ENCODE assay signal across 25 cellular contexts in the genomic region with DNA sequence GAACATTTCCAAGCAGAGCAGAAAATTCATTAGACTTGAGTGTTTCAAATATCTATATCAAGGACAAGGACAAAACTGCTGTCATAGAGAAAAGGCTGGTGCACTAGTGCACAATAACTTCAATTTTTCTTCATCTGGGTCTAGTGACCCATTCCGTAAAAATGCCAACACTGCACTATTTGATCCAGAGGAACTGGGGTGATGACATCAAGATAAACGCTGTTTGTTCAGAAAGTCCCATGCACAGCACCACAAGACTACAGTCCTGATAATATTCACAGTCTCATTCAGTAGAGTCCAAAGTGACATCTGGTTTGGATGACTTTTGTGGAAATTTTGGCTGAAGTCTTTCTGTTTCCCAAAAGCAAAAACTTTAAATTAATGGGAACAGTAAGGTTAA.
"Had no signal": no experiment of that assay in that cellular context is flagged by ENCODE, and none has a peak within 500 bp of the region (broad histone marks: within the 10 kb centered on the region; RNA-seq: fewer than 3 reads in every experiment).

No MANE protein-coding gene starts in this region.

- H3K27me3 Mint-ChIP-seq: stimulated activated memory B cell treated with anti-CD40 and anti-IgM and Interleukin-4, amounts not matched to agents 10 μg/mL and 1 μg/mL and 100 μg/mL, for 72 hours; type B pancreatic cell had no signal

- H3K4me1 ChIP-seq: left ventricle myocardium inferior, lower lobe of right lung, psoas muscle, spleen, testis, tibial artery had no signal

- H3K9me3 ChIP-seq: left ventricle myocardium inferior, lower lobe of right lung, psoas muscle, testis, tibial artery had no signal

- ATAC-seq: esophagus mucosa; lower lobe of right lung; naive thymus-derived CD8-positive, alpha-beta T cell; psoas muscle; right cardiac atrium; stimulated activated memory B cell treated with anti-CD40 and anti-IgM and Interleukin-4, amounts not matched to agents 10 μg/mL and 1 μg/mL and 100 μg/mL, for 72 hours; stimulated activated naive CD8-positive, alpha-beta T cell treated with anti-CD3 and anti-CD28 coated beads, Interleukin-15, Interleukin-2, amounts not matched to agents 100 U/mL and 50 U/mL, for 24 hours had no signal

- H3K4me3 Mint-ChIP-seq: endodermal cell; naive thymus-derived CD8-positive, alpha-beta T cell; nephron progenitor cell; stimulated activated memory B cell treated with anti-CD40 and anti-IgM and Interleukin-4, amounts not matched to agents 10 μg/mL and 1 μg/mL and 100 μg/mL, for 72 hours; type B pancreatic cell had no signal

- H3K27ac Mint-ChIP-seq: endodermal cell; naive thymus-derived CD8-positive, alpha-beta T cell; nephron progenitor cell; stimulated activated memory B cell treated with anti-CD40 and anti-IgM and Interleukin-4, amounts not matched to agents 10 μg/mL and 1 μg/mL and 100 μg/mL, for 72 hours; type B pancreatic cell had no signal

- H3K27me3 ChIP-seq: spleen, testis, tibial artery had no signal

- H3K36me3 Mint-ChIP-seq: naive thymus-derived CD8-positive, alpha-beta T cell; stimulated activated memory B cell treated with anti-CD40 and anti-IgM and Interleukin-4, amounts not matched to agents 10 μg/mL and 1 μg/mL and 100 μg/mL, for 72 hours had no signal

- H3K27ac ChIP-seq: epithelial cell of prostate, left ventricle myocardium inferior, lower lobe of right lung, psoas muscle, skin epidermis, spleen, testis, tibial artery had no signal

- FAIRE-seq: frontal cortex, kidney had no signal

- H3K4me3 ChIP-seq: left ventricle myocardium inferior, lower lobe of right lung, psoas muscle, skin epidermis, spleen, testis, tibial artery had no signal

- H3K4me1 Mint-ChIP-seq: endodermal cell; naive thymus-derived CD8-positive, alpha-beta T cell; nephron progenitor cell; stimulated activated memory B cell treated with anti-CD40 and anti-IgM and Interleukin-4, amounts not matched to agents 10 μg/mL and 1 μg/mL and 100 μg/mL, for 72 hours had no signal

- DNase-seq: cerebellar nuclear complex; cortex of kidney; effector CD4-positive, alpha-beta T cell; endodermal cell; kidney; left ventricle myocardium inferior; lower lobe of right lung; naive thymus-derived CD8-positive, alpha-beta T cell; nephron progenitor cell; nucleus accumbens; posterior cingulate gyrus; psoas muscle; right cardiac atrium; spleen; stimulated activated CD4-positive, alpha-beta T cell treated with anti-CD3 and anti-CD28 coated beads, Interleukin-4, amount 100 ng/mL, for 4 hours; stimulated activated naive CD8-positive, alpha-beta T cell treated with anti-CD3 and anti-CD28 coated beads, Interleukin-15, Interleukin-2, amounts not matched to agents 100 U/mL and 50 U/mL, for 24 hours; substantia nigra; testis; tibial artery had no signal

- H3K36me3 ChIP-seq: left ventricle myocardium inferior, lower lobe of right lung, spleen, tibial artery had no signal
